ENCODE assay signal across 3 cellular contexts in the genomic region with DNA sequence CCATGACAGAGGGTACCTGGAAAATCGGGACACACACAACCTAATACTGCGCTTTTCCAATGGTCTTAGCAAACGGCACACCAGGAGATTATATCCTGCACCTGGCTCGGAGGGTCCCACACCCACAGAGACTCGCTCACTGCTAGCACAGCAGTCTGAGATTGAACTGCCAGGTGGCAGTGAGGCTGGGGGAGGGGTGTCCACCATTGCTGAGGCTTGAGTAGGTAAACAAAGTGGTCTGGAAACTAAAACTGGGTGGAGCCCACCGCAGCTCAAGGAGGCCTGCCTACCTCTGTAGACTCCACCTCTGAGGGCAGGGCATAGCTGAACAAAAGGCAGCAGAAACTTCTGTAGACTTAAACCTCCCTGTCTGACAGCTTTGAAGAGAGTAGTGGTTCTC. TPM values are rescaled to one million over a fixed set of nuclear protein-coding genes. Genes with fewer than 3 reads are reported as not detected.
"Had no signal": no experiment of that assay in that cellular context is flagged by ENCODE, and none has a peak within 500 bp of the region (broad histone marks: within the 10 kb centered on the region; RNA-seq: fewer than 3 reads in every experiment).

No MANE protein-coding gene starts in this region.

RNA-seq across cellular contexts. Expression of a gene that starts 16.7 kb away (rescaled TPM):
- total RNA-seq: HepG2, HT-29, K562 had no signal
